1 cellular context compared by ENCODE assay signal in genomic region chr11:70495351-70496310, GRCh38.
TF ChIP-seq lines count a peak whose summit lies in the region.

No MANE protein-coding gene starts in this region.

TF ChIP-seq in HepG2, 621 proteins besides CTCF, POLR2A, EP300 and RAD21 (continued from another document):
- TF ChIP-seq SALL1 (CRISPR knock-in tag; IDR thresholded peaks at IDR 0.05) (no peak), ZNF607 (CRISPR knock-in tag; IDR thresholded peaks at IDR 0.05; ENCODE audit: borderline replicate concordance) (no peak)
